10 cellular contexts compared by ENCODE assay signal in the genomic region with DNA sequence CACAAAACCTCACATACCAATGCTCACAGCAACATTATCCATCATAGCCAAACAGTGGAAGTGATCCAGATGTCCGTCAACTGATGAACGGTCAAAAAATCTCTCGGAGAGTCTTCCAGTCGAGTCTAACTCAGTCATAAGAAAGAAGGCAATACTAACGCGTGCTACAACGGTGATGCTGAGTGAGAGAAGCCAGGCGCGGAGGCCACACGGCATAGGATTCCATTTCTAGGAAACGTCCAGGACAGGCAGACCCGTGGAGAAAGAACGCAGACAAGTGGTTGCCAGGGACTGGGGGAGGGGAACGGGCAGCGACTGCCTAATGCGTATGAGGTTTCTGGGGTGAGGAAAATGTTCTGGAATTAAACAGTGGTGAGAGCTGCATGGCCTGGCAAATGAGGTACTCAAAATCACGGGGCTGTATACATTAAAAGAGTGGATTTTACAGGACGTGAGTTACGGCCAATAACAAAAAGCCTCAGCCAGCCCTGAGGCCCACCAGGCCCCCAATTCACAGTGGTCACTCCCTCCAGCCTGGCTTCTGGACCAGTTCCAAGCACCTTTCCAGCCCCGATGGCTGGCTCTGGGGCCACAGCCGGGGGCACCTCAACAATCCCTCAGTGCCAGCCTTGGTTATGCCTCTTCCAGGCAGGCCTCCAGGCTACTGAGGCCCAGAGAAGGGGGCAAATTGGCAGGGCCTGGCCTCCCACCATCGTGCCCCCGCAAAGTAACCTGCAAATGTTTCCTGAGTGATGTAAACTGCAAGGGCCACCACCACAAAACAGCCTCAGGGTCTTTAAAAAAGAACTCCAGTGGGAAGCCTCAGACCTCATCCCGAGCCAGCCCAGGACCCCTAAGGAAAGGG. TPM values are rescaled to one million over a fixed set of nuclear protein-coding genes. Genes with fewer than 3 reads are reported as not detected.
A peak's percentile ranks its signal among the peaks of the same experiment; 100 is the strongest.
DNase-seq lines count a peak whose midpoint lies in the region; ATAC-seq and TF ChIP-seq lines count a peak whose summit lies in the region.
"Had no signal": no experiment of that assay in that cellular context is flagged by ENCODE, and none has a peak within 500 bp of the region (broad histone marks: within the 10 kb centered on the region; RNA-seq: fewer than 3 reads in every experiment).

No MANE protein-coding gene starts in this region.

- H3K27ac ChIP-seq in RWPE1: peak overlapping the region; percentile 95
- peak overlapping the region; percentile 58 for H3K27ac ChIP-seq in endodermal cell (ENCODE audit: low read depth, low read length)
- peak overlapping the region in 5 of 8 donors; percentile 66 to 81 (median 73) for H3K27ac ChIP-seq in spleen

- peaks cover 5% of the 10 kb centered on the region for H3K4me1 Mint-ChIP-seq in endodermal cell

- ATAC-seq in GM18498 (IDR thresholded peaks at IDR 0.05; ENCODE audit: unreplicated experiment) (no peak), SK-N-SH treated with all-trans-retinoic acid at 6 μM for 48 hours (no peak)

- H3K9me3 ChIP-seq in endodermal cell (ENCODE audit: control insufficient read depth, low read length) (no peaks in the 10 kb centered on the region), spleen (no peaks in the 10 kb centered on the region)

- H3K9me3 Mint-ChIP-seq in endodermal cell: no peaks in the 10 kb centered on the region

- DNase-seq in RWPE1 (ENCODE audit: low spot score): no peak
- peak; percentile 35 for DNase-seq in endodermal cell
- peak; percentile 14 for DNase-seq in medulla oblongata (ENCODE audit: extremely low spot score)
- peak; percentile 59 for DNase-seq in spleen
- no peak for DNase-seq in MV-4-11 (lab: John Stamatoyannopoulos, UW)
- DNase-seq in NCI-H69 (lab: John Stamatoyannopoulos, UW): no peak
- DNase-seq: hippocampal formation had no signal

- H3K4me3 Mint-ChIP-seq in endodermal cell: no peak overlapping the region

- CTCF ChIA-PET in RWPE1 (lab: Yijun Ruan, JAX): no interaction called here

- WGBS in endodermal cell (ENCODE audit: insufficient coverage in 1 of 2, insufficient read length in 1 of 2), 2 experiments: 88 to 92% methylated on average over 20 to 24 of the region's 24 CpGs
- 84 to 93% (median 89%) methylated on average over 22 to 24 of the region's 24 CpGs for WGBS in spleen, 5 donors

- no peak overlapping the region for H3K27ac Mint-ChIP-seq in endodermal cell

- peaks cover 18% of the 10 kb centered on the region for H3K27me3 ChIP-seq in endodermal cell (ENCODE audit: control insufficient read depth, insufficient read depth, low read length, poor library complexity, severe bottlenecking)
- peaks cover 0 to 56% (median 28%) of the 10 kb centered on the region in 7 donors for H3K27me3 ChIP-seq in spleen (replicated peaks in 1 of 7)

- no peaks in the 10 kb centered on the region for H3K36me3 Mint-ChIP-seq in endodermal cell (ENCODE audit: low read depth)

- no peak for TF ChIP-seq CTCF in RWPE1 (conservative IDR thresholded peaks at IDR 0.05; ENCODE audit: low read depth)
- TF ChIP-seq CTCF in endodermal cell (conservative IDR thresholded peaks at IDR 0.05): no peak
- no peak for TF ChIP-seq CTCF in spleen (IDR thresholded peaks at IDR 0.05 in 8 of 11, conservative IDR thresholded peaks at IDR 0.05 in 3 of 11)

- H3K9ac ChIP-seq in endodermal cell (ENCODE audit: extremely low read depth, low read length, poor library complexity, severe bottlenecking): no peak overlapping the region

- H3K4me3 ChIP-seq in endodermal cell (ENCODE audit: low read length): no peak overlapping the region
- no peak overlapping the region for H3K4me3 ChIP-seq in spleen
- H3K4me3 ChIP-seq: lung had no signal

- no peaks in the 10 kb centered on the region for H3K4me1 ChIP-seq in endodermal cell (ENCODE audit: control insufficient read depth, insufficient read depth, low read length)
- peaks cover 18 to 60% (median 38%) of the 10 kb centered on the region in 6 donors for H3K4me1 ChIP-seq in spleen

- POLR2A ChIA-PET in RWPE1 (lab: Yijun Ruan, JAX; ENCODE audit: low non-redundant PET): no interaction called here

- peaks cover 14% of the 10 kb centered on the region for H3K27me3 Mint-ChIP-seq in endodermal cell (ENCODE audit: insufficient read depth)

- TF ChIP-seq POLR2A in spleen (IDR thresholded peaks at IDR 0.05): no peak

- intact Hi-C loops in spleen (cut with DNase I; ENCODE audit: low total_unique reads): no loop called here

- H3K36me3 ChIP-seq in endodermal cell (ENCODE audit: control insufficient read depth, insufficient read depth, low read length): no peaks in the 10 kb centered on the region
- H3K36me3 ChIP-seq in spleen: no peaks in the 10 kb centered on the region

TF ChIP-seq in SK-N-SH treated with all-trans-retinoic acid at 6 μM for 48 hours, 23 proteins besides CTCF, POLR2A, EP300 and RAD21:
- TF ChIP-seq ZNF565 (CRISPR knock-in tag; conservative IDR thresholded peaks at IDR 0.05; ENCODE audit: low read depth): no peak
- TF ChIP-seq CSDC2 (CRISPR knock-in tag; IDR thresholded peaks at IDR 0.05): no peak
- no peak for TF ChIP-seq RARB (CRISPR knock-in tag; IDR thresholded peaks at IDR 0.05)
- no peak for TF ChIP-seq ZFP30 (CRISPR knock-in tag; IDR thresholded peaks at IDR 0.05)
- TF ChIP-seq ZFP3 (CRISPR knock-in tag; IDR thresholded peaks at IDR 0.05): no peak
- no peak for TF ChIP-seq TOX (CRISPR knock-in tag; IDR thresholded peaks at IDR 0.05; ENCODE audit: borderline replicate concordance)
- TF ChIP-seq TSHZ2 (CRISPR knock-in tag; IDR thresholded peaks at IDR 0.05): no peak
- TF ChIP-seq OSR1 (CRISPR knock-in tag; IDR thresholded peaks at IDR 0.05): no peak
- TF ChIP-seq ZC3H10 (CRISPR knock-in tag; IDR thresholded peaks at IDR 0.05): no peak
- TF ChIP-seq ZNF70 (CRISPR knock-in tag; IDR thresholded peaks at IDR 0.05): no peak
- TF ChIP-seq ARNTL (CRISPR knock-in tag; IDR thresholded peaks at IDR 0.05; ENCODE audit: borderline replicate concordance, low read depth): no peak
- no peak for TF ChIP-seq BACH2 (CRISPR knock-in tag; IDR thresholded peaks at IDR 0.05; ENCODE audit: borderline replicate concordance)

RNA-seq across cellular contexts. Expression of gene WNT9A, which starts 3.4 kb away (rescaled TPM):
- 1 to 10 TPM; 1.2 to 1.7 TPM for total RNA-seq in endodermal cell
- 4.7 TPM for polyA plus RNA-seq in endodermal cell (2013, experiment 1 of 2)
- polyA plus RNA-seq in endodermal cell (2013, experiment 2 of 2): 5.5 TPM
- 1 to 10 TPM in 4 of 7 donors, under 1 TPM in 3; 0.37 to 3.6 (median 1.2) TPM for total RNA-seq in spleen
- polyA plus RNA-seq in spleen: under 1 TPM; 0.08 to 0.70 (median 0.11) TPM

Comparison
In these comparisons a context has a peak if more than half of its experiments do, and no peak if none do; other contexts are left out.
1. DNase-seq: peak in endodermal cell (single experiment), medulla oblongata (single experiment) and spleen (single experiment); none in RWPE1 (single experiment), MV-4-11 (single experiment) and NCI-H69 (single experiment).
2. Peak in every context shown above with its lines, with median percentiles within 50 percentile points of each other: H3K27ac ChIP-seq.